9 cellular contexts compared by ENCODE assay signal in the genomic region with DNA sequence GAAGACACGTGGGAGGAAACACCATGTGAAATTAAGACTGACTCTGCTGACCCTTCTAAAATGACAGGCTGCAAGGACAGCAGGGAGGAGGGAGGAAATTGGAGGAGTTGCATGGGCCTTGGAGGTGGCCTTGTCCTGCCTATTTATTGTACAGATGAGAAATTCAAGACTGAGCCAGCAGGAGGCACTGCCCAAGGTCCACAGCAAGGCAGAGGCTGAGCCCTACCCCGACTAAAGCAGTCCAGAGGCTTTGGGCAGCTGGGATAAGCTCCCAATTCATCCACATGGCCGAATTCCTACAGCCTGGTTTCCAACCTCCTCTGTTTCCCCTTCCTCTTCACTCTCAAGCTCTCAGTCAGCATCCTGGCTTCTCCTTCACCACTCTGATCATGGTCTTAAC.
A peak's percentile ranks its signal among the peaks of the same experiment; 100 is the strongest.
DNase-seq lines count a peak whose midpoint lies in the region; ATAC-seq and TF ChIP-seq lines count a peak whose summit lies in the region.
"Had no signal": no experiment of that assay in that cellular context is flagged by ENCODE, and none has a peak within 500 bp of the region (broad histone marks: within the 10 kb centered on the region; RNA-seq: fewer than 3 reads in every experiment).

No MANE protein-coding gene starts in this region.

- intact Hi-C loops in left cardiac atrium (cut with DNase I) = loop anchor here (5.0 to 10.0 kb wide), 2 partner anchors 339 to 342 kb away; no protein-coding TSS in a partner anchor

- H3K27ac Mint-ChIP-seq in T-helper 17 cell = no peak overlapping the region
- no peak overlapping the region for H3K27ac Mint-ChIP-seq in stimulated activated effector memory CD8-positive, alpha-beta T cell treated with anti-CD3 and anti-CD28 coated beads, Interleukin-12 subunit alpha, Interleukin-12 subunit beta, amount 100 ng/mL, for 72 hours
- H3K27ac Mint-ChIP-seq: T-helper 2 cell treated with Interferon-gamma antibody and Interleukin-4, amounts not matched to agents 5 μg/mL and 100 μg/mL, for 36 hours had no signal

- no peaks in the 10 kb centered on the region for H3K36me3 Mint-ChIP-seq in T-helper 17 cell (ENCODE audit: low read depth)
- no peaks in the 10 kb centered on the region for H3K36me3 Mint-ChIP-seq in stimulated activated effector memory CD8-positive, alpha-beta T cell treated with anti-CD3 and anti-CD28 coated beads, Interleukin-12 subunit alpha, Interleukin-12 subunit beta, amount 100 ng/mL, for 72 hours

- peaks cover 17% of the 10 kb centered on the region for H3K27me3 Mint-ChIP-seq in T-helper 17 cell

- H3K27me3 ChIP-seq in cardiac muscle cell = no peaks in the 10 kb centered on the region

- H3K36me3 ChIP-seq in cardiac muscle cell = no peaks in the 10 kb centered on the region

- no peak overlapping the region for H3K27ac ChIP-seq in cardiac muscle cell

- H3K4me1 Mint-ChIP-seq in T-helper 17 cell = peaks cover 6% of the 10 kb centered on the region
- no peaks in the 10 kb centered on the region for H3K4me1 Mint-ChIP-seq in stimulated activated effector memory CD8-positive, alpha-beta T cell treated with anti-CD3 and anti-CD28 coated beads, Interleukin-12 subunit alpha, Interleukin-12 subunit beta, amount 100 ng/mL, for 72 hours

- H3K4me3 ChIP-seq in cardiac muscle cell (no peak overlapping the region), fibroblast of the aortic adventitia (ENCODE audit: low read depth, low read length) (no peak overlapping the region)

- no peaks in the 10 kb centered on the region for H3K9me3 Mint-ChIP-seq in stimulated activated effector memory CD8-positive, alpha-beta T cell treated with anti-CD3 and anti-CD28 coated beads, Interleukin-12 subunit alpha, Interleukin-12 subunit beta, amount 100 ng/mL, for 72 hours
- H3K9me3 Mint-ChIP-seq: T-helper 2 cell treated with Interferon-gamma antibody and Interleukin-4, amounts not matched to agents 5 μg/mL and 100 μg/mL, for 36 hours had no signal

- H3K4me1 ChIP-seq in cardiac muscle cell (ENCODE audit: low read depth) = no peaks in the 10 kb centered on the region

- no peaks in the 10 kb centered on the region for H3K9me3 ChIP-seq in cardiac muscle cell (ENCODE audit: low read depth)
- no peaks in the 10 kb centered on the region for H3K9me3 ChIP-seq in T-helper 17 cell (ENCODE audit: control insufficient read depth, low read length, poor library complexity, severe bottlenecking)

- TF ChIP-seq CTCF in cardiac muscle cell (IDR thresholded peaks at IDR 0.05; ENCODE audit: low read depth, low read length) = peak; percentile 33
- peak; percentile 15 for TF ChIP-seq CTCF in fibroblast of the aortic adventitia (IDR thresholded peaks at IDR 0.05; ENCODE audit: insufficient read depth, low read length)

- DNase-seq in cardiac muscle cell (ENCODE audit: low read depth in 1 of 2, low spot score in 1 of 2) (peak in 1 of 2 donors; percentile 40), left cardiac atrium (no peak), T-helper 17 cell (no peak), fibroblast of the aortic adventitia (ENCODE audit: low read depth) (peak; percentile 21), NCI-H510A (lab: John Stamatoyannopoulos, UW) (no peak), DMS79 treated with DMSO at 0.1 percent for 48 hours (lab: John Stamatoyannopoulos, UW) (no peak)
- no peak for DNase-seq in stimulated activated effector memory CD8-positive, alpha-beta T cell treated with anti-CD3 and anti-CD28 coated beads, Interleukin-12 subunit alpha, Interleukin-12 subunit beta, amount 100 ng/mL, for 72 hours (ENCODE audit: low spot score in 2 of 2)

- no peak overlapping the region for H3K4me3 Mint-ChIP-seq in T-helper 17 cell
- H3K4me3 Mint-ChIP-seq in stimulated activated effector memory CD8-positive, alpha-beta T cell treated with anti-CD3 and anti-CD28 coated beads, Interleukin-12 subunit alpha, Interleukin-12 subunit beta, amount 100 ng/mL, for 72 hours = no peak overlapping the region
- H3K4me3 Mint-ChIP-seq: T-helper 2 cell treated with Interferon-gamma antibody and Interleukin-4, amounts not matched to agents 5 μg/mL and 100 μg/mL, for 36 hours had no signal

- ATAC-seq in left cardiac atrium = no peak
- ATAC-seq in T-helper 17 cell = peak; percentile 56
- ATAC-seq in stimulated activated effector memory CD8-positive, alpha-beta T cell treated with anti-CD3 and anti-CD28 coated beads, Interleukin-12 subunit alpha, Interleukin-12 subunit beta, amount 100 ng/mL, for 72 hours = peak; percentile 38
- no peak for ATAC-seq in HG02973 (IDR thresholded peaks at IDR 0.05; ENCODE audit: unreplicated experiment)

Comparison
In these comparisons a context has a peak if more than half of its experiments do, and no peak if none do; other contexts are left out.
1. ATAC-seq: peak in T-helper 17 cell (single experiment) and stimulated activated effector memory CD8-positive, alpha-beta T cell treated with anti-CD3 and anti-CD28 coated beads, Interleukin-12 subunit alpha, Interleukin-12 subunit beta, amount 100 ng/mL, for 72 hours (single experiment); none in left cardiac atrium (0 of 2) and HG02973 (single experiment).